In the genomic region with DNA sequence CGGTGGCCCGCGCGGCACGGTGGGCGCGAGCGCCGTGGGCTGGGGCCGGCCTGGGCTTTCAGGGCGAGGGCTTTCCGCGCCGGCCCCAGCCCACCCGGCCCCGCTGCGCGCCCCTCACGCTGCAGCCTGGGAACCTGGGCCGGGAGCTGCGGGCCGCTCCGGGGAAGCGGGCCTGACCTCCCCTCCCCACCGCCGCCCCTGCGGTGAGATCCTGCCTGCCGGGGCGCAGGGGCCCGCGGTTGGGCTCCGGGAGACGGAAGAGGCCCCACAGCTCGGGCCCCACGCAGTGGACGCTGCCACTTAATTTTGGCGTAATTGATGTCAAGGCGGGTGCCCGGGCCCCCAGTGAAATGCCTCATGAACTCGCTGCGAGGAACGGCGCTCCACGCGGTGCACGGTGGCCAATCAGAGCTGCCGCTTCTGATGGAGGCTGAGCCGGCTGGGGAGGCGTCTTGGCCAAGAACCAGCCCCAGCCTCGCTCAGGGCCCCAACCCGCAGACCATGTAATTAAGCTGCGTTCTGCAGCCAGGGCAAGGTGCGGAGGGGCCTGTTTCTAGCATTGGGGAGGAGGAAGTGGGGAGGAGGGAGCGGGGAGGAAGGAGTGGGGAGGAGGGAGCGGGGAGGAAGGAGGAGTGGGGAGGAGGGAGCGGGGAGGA, we compare ENCODE assay signal across 8 cellular contexts.
DNase-seq lines count a peak whose midpoint lies in the region; ATAC-seq and TF ChIP-seq lines count a peak whose summit lies in the region.

No MANE protein-coding gene starts in this region.

- H3K9me3 Mint-ChIP-seq in activated CD8-positive, alpha-beta T cell treated with anti-CD3 and anti-CD28 coated beads for 36 hours, result peaks cover 2% of the 10 kb centered on the region
- no peaks in the 10 kb centered on the region for H3K9me3 Mint-ChIP-seq in natural killer cell treated with Interleukin-12 subunit alpha and Interleukin-12 subunit beta and Interleukin-15 and Interleukin-18, amount 100 ng/mL, for 72 hours
- H3K9me3 Mint-ChIP-seq in stimulated activated naive B cell treated with anti-CD40 and anti-IgM and Interleukin-4, amounts not matched to agents 10 μg/mL and 1 μg/mL and 100 μg/mL, for 72 hours, result peaks cover 0 to 3% of the 10 kb centered on the region in 2 donors

- peak overlapping the region; percentile 60; the same call in 1 of the 2 replicates for H3K4me3 ChIP-seq in AG04450 (ENCODE audit: low read depth, low read length)
- H3K4me3 ChIP-seq in epithelial cell of esophagus (ENCODE audit: low read length), result peak overlapping the region; percentile 8

- DNase-seq in AG04450 (ENCODE audit: low read depth, low spot score) (no peak), epithelial cell of esophagus (ENCODE audit: low read depth) (peak; percentile 25), NCI-H1105 treated with DMSO at 0.1 percent for 48 hours (lab: John Stamatoyannopoulos, UW) (no peak)
- DNase-seq in activated CD8-positive, alpha-beta T cell treated with anti-CD3 and anti-CD28 coated beads for 36 hours, result peak; percentile 84
- DNase-seq in natural killer cell treated with Interleukin-12 subunit alpha and Interleukin-12 subunit beta and Interleukin-15 and Interleukin-18, amount 100 ng/mL, for 72 hours (ENCODE audit: low spot score), result peak; percentile 56
- peak; percentile 49 for DNase-seq in stimulated activated naive B cell treated with anti-CD40 and anti-IgM and Interleukin-4, amounts not matched to agents 10 μg/mL and 1 μg/mL and 100 μg/mL, for 72 hours

- H3K27ac ChIP-seq in AG04450 (ENCODE audit: low read depth, low read length), result no peak overlapping the region

- intact Hi-C loops in activated CD8-positive, alpha-beta T cell treated with anti-CD3 and anti-CD28 coated beads for 36 hours (cut with micrococcal nuclease), result no loop called here

- POLR2A ChIA-PET in AG04450 (lab: Yijun Ruan, JAX), result interaction anchor here (0.7 kb wide), 1 partner anchor 8 kb away, joined by 3 read pairs; no protein-coding TSS in a partner anchor
- POLR2A ChIA-PET in activated CD8-positive, alpha-beta T cell treated with anti-CD3 and anti-CD28 coated beads for 36 hours (lab: Charles Lee), result interaction anchor here (0.6 to 1.4 kb wide), 2 partner anchors 46 to 1153 kb away, joined by 3 to 4 read pairs; partner anchors contain the start of gene PCMTD2

- peaks cover 20% of the 10 kb centered on the region; the same call in 1 of the 2 replicates for H3K9me3 ChIP-seq in AG04450 (ENCODE audit: control insufficient read depth, insufficient read depth, low read length)

- TF ChIP-seq CTCF in AG04450 (IDR thresholded peaks at IDR 0.05; ENCODE audit: low read depth, low read length), result no peak
- TF ChIP-seq CTCF in activated CD8-positive, alpha-beta T cell treated with anti-CD3 and anti-CD28 coated beads for 36 hours (IDR thresholded peaks at IDR 0.05), result no peak
- no peak for TF ChIP-seq CTCF in epithelial cell of esophagus (IDR thresholded peaks at IDR 0.05; ENCODE audit: insufficient read depth, low read depth, low read length, missing control alignments)

- H3K4me1 Mint-ChIP-seq in activated CD8-positive, alpha-beta T cell treated with anti-CD3 and anti-CD28 coated beads for 36 hours (ENCODE audit: low read depth), result peaks cover 2% of the 10 kb centered on the region
- peaks cover 2 to 4% of the 10 kb centered on the region in 2 donors for H3K4me1 Mint-ChIP-seq in natural killer cell treated with Interleukin-12 subunit alpha and Interleukin-12 subunit beta and Interleukin-15 and Interleukin-18, amount 100 ng/mL, for 72 hours (ENCODE audit: low read depth in 2 of 2)
- peaks cover 5 to 8% of the 10 kb centered on the region in 2 donors for H3K4me1 Mint-ChIP-seq in stimulated activated naive B cell treated with anti-CD40 and anti-IgM and Interleukin-4, amounts not matched to agents 10 μg/mL and 1 μg/mL and 100 μg/mL, for 72 hours

- peaks cover 5% of the 10 kb centered on the region for H3K27me3 ChIP-seq in AG04450 (ENCODE audit: control insufficient read depth, insufficient read depth, low read length)

- H3K4me3 Mint-ChIP-seq in activated CD8-positive, alpha-beta T cell treated with anti-CD3 and anti-CD28 coated beads for 36 hours, result peak overlapping the region; percentile 84
- H3K4me3 Mint-ChIP-seq in natural killer cell treated with Interleukin-12 subunit alpha and Interleukin-12 subunit beta and Interleukin-15 and Interleukin-18, amount 100 ng/mL, for 72 hours, result peak overlapping the region; percentile 67
- peak overlapping the region; percentile 86 to 93 for H3K4me3 Mint-ChIP-seq in stimulated activated naive B cell treated with anti-CD40 and anti-IgM and Interleukin-4, amounts not matched to agents 10 μg/mL and 1 μg/mL and 100 μg/mL, for 72 hours

- peak overlapping the region; percentile 92 for H3K27ac Mint-ChIP-seq in activated CD8-positive, alpha-beta T cell treated with anti-CD3 and anti-CD28 coated beads for 36 hours
- H3K27ac Mint-ChIP-seq in natural killer cell treated with Interleukin-12 subunit alpha and Interleukin-12 subunit beta and Interleukin-15 and Interleukin-18, amount 100 ng/mL, for 72 hours, result no peak overlapping the region
- peak overlapping the region; percentile 97 for H3K27ac Mint-ChIP-seq in stimulated activated naive B cell treated with anti-CD40 and anti-IgM and Interleukin-4, amounts not matched to agents 10 μg/mL and 1 μg/mL and 100 μg/mL, for 72 hours

- CTCF ChIA-PET in AG04450 (lab: Charles Lee), result no interaction called here
- CTCF ChIA-PET in activated CD8-positive, alpha-beta T cell treated with anti-CD3 and anti-CD28 coated beads for 36 hours (lab: Charles Lee), result interaction anchor here (1.2 to 1.3 kb wide), 2 partner anchors 46 to 70 kb away, joined by 3 to 4 read pairs; no protein-coding TSS in a partner anchor

- no peaks in the 10 kb centered on the region for H3K36me3 Mint-ChIP-seq in activated CD8-positive, alpha-beta T cell treated with anti-CD3 and anti-CD28 coated beads for 36 hours (ENCODE audit: low read depth)
- no peaks in the 10 kb centered on the region for H3K36me3 Mint-ChIP-seq in natural killer cell treated with Interleukin-12 subunit alpha and Interleukin-12 subunit beta and Interleukin-15 and Interleukin-18, amount 100 ng/mL, for 72 hours
- H3K36me3 Mint-ChIP-seq in stimulated activated naive B cell treated with anti-CD40 and anti-IgM and Interleukin-4, amounts not matched to agents 10 μg/mL and 1 μg/mL and 100 μg/mL, for 72 hours, result peaks cover 3 to 4% of the 10 kb centered on the region in 2 donors

- no peaks in the 10 kb centered on the region for H3K27me3 Mint-ChIP-seq in activated CD8-positive, alpha-beta T cell treated with anti-CD3 and anti-CD28 coated beads for 36 hours
- H3K27me3 Mint-ChIP-seq in natural killer cell treated with Interleukin-12 subunit alpha and Interleukin-12 subunit beta and Interleukin-15 and Interleukin-18, amount 100 ng/mL, for 72 hours, result no peaks in the 10 kb centered on the region
- H3K27me3 Mint-ChIP-seq in stimulated activated naive B cell treated with anti-CD40 and anti-IgM and Interleukin-4, amounts not matched to agents 10 μg/mL and 1 μg/mL and 100 μg/mL, for 72 hours, result peaks cover 20 to 21% of the 10 kb centered on the region in 2 donors

- ATAC-seq in HG02678 (IDR thresholded peaks at IDR 0.05; ENCODE audit: unreplicated experiment) (peak; percentile 27), GM21360 (IDR thresholded peaks at IDR 0.05; ENCODE audit: unreplicated experiment) (no peak)
- peak; percentile 70 for ATAC-seq in activated CD8-positive, alpha-beta T cell treated with anti-CD3 and anti-CD28 coated beads for 36 hours
- peak in 1 of 2 donors; percentile 46 for ATAC-seq in natural killer cell treated with Interleukin-12 subunit alpha and Interleukin-12 subunit beta and Interleukin-15 and Interleukin-18, amount 100 ng/mL, for 72 hours
- ATAC-seq in stimulated activated naive B cell treated with anti-CD40 and anti-IgM and Interleukin-4, amounts not matched to agents 10 μg/mL and 1 μg/mL and 100 μg/mL, for 72 hours (replicated peaks), result peak; percentile 70

Comparison
In these comparisons a context has a peak if more than half of its experiments do, and no peak if none do; other contexts are left out.
1. DNase-seq: peak in activated CD8-positive, alpha-beta T cell treated with anti-CD3 and anti-CD28 coated beads for 36 hours (single experiment), epithelial cell of esophagus (single experiment), natural killer cell treated with Interleukin-12 subunit alpha and Interleukin-12 subunit beta and Interleukin-15 and Interleukin-18, amount 100 ng/mL, for 72 hours (single experiment) and stimulated activated naive B cell treated with anti-CD40 and anti-IgM and Interleukin-4, amounts not matched to agents 10 μg/mL and 1 μg/mL and 100 μg/mL, for 72 hours (single experiment); none in AG04450 (single experiment) and NCI-H1105 treated with DMSO at 0.1 percent for 48 hours (single experiment).
2. H3K27ac Mint-ChIP-seq: peak in activated CD8-positive, alpha-beta T cell treated with anti-CD3 and anti-CD28 coated beads for 36 hours (single experiment) and stimulated activated naive B cell treated with anti-CD40 and anti-IgM and Interleukin-4, amounts not matched to agents 10 μg/mL and 1 μg/mL and 100 μg/mL, for 72 hours (single experiment); none in natural killer cell treated with Interleukin-12 subunit alpha and Interleukin-12 subunit beta and Interleukin-15 and Interleukin-18, amount 100 ng/mL, for 72 hours (0 of 2).
3. Peak in every context shown above with its lines, with median percentiles within 50 percentile points of each other: H3K4me3 Mint-ChIP-seq.